In genomic region chr12:68440068-68440581, GRCh38 we compare ENCODE assay signal across 12 cellular contexts.
DNase-seq lines count a peak whose midpoint lies in the region; ATAC-seq and TF ChIP-seq lines count a peak whose summit lies in the region.
"Had no signal": no experiment of that assay in that cellular context is flagged by ENCODE, and none has a peak within 500 bp of the region (broad histone marks: within the 10 kb centered on the region; RNA-seq: fewer than 3 reads in every experiment).

No MANE protein-coding gene starts in this region.

- H3K4ac ChIP-seq in mesenchymal stem cell (ENCODE audit: low read depth in 1 of 2, low read length in 2 of 2), result no peak overlapping the region

- peaks cover 17% of the 10 kb centered on the region for H3K9me3 Mint-ChIP-seq in Caco-2 (ENCODE audit: unreplicated experiment)
- H3K9me3 Mint-ChIP-seq in effector memory CD8-positive, alpha-beta T cell, result peaks cover 6 to 8% of the 10 kb centered on the region in 2 donors

- TF ChIP-seq CTCF in Caco-2 (IDR thresholded peaks at IDR 0.05; ENCODE audit: insufficient read depth in 1 of 2, low read depth in 1 of 2, low read length in 1 of 2, severe bottlenecking in 1 of 2, unreplicated experiment in 1 of 2) (no peak), PC-3 (conservative IDR thresholded peaks at IDR 0.05; ENCODE audit: low read depth, low read length) (no peak)

- no peak overlapping the region for H2BK15ac ChIP-seq in mesenchymal stem cell (ENCODE audit: low read depth, poor library complexity, severe bottlenecking)

- no peak overlapping the region for H3K4me2 ChIP-seq in PC-3 (ENCODE audit: low read length)
- H3K4me2 ChIP-seq in mesenchymal stem cell (ENCODE audit: low read length, poor library complexity, severe bottlenecking), result no peak overlapping the region

- H3K27ac ChIP-seq in PC-3 (ENCODE audit: low read length) (no peak overlapping the region), mesenchymal stem cell (ENCODE audit: low read length, poor library complexity, severe bottlenecking) (peak overlapping the region; percentile 1)

- WGBS in mesenchymal stem cell, result 45% methylated on average over 4 of the region's 5 CpGs

- H3K9ac ChIP-seq in PC-3 (ENCODE audit: low read length), result no peak overlapping the region
- H3K9ac ChIP-seq in mesenchymal stem cell (ENCODE audit: low read length), result peak overlapping the region; percentile 9

- no peak overlapping the region for H3K23ac ChIP-seq in mesenchymal stem cell (ENCODE audit: low read length in 2 of 2)

- H2AK5ac ChIP-seq in mesenchymal stem cell (ENCODE audit: low read length, severe bottlenecking), result no peak overlapping the region

- ATAC-seq in PC-3 (peak; percentile 10; the same call in 1 of the 2 replicates), HG02623 (IDR thresholded peaks at IDR 0.05; ENCODE audit: unreplicated experiment) (no peak)
- ATAC-seq in effector memory CD8-positive, alpha-beta T cell (replicated peaks), result peak; percentile 66

- DNase-seq in Caco-2, result no peak
- peak; percentile 50 for DNase-seq in PC-3
- no peak for DNase-seq in effector memory CD8-positive, alpha-beta T cell
- DNase-seq in mesenchymal stem cell, result peak; percentile 50
- no peak for DNase-seq in NCI-H1930 (lab: John Stamatoyannopoulos, UW)
- DNase-seq in amniotic stem cell (lab: John Stamatoyannopoulos, UW), result no peak
- DNase-seq in stimulated activated CD4-positive, alpha-beta T cell treated with anti-CD3 and anti-CD28 coated beads, Interleukin-4, amount 100 ng/mL, for 1 hour, result no peak
- DNase-seq: BE2C, GDM1, NCI-H1105, NCI-H69 had no signal

- POLR2A ChIA-PET in Caco-2 (lab: Charles Lee) (interaction anchor here (1.0 kb wide), 2 partner anchors 11 to 170 kb away, joined by 3 to 10 read pairs; partner anchors contain the start of gene RAP1B), PC-3 (lab: Charles Lee; ENCODE audit: unreplicated experiment) (no interaction called here)

- no peaks in the 10 kb centered on the region for H3K79me2 ChIP-seq in PC-3 (ENCODE audit: low read length)

- BruUV-seq in Caco-2 (replicated peaks; lab: Mats Ljungman, UMichigan) (no TSS peak), PC-3 (replicated peaks; lab: Mats Ljungman, UMichigan) (no TSS peak)

- peaks cover 15% of the 10 kb centered on the region for H3K36me3 Mint-ChIP-seq in Caco-2 (ENCODE audit: insufficient read depth, unreplicated experiment)
- H3K36me3 Mint-ChIP-seq in effector memory CD8-positive, alpha-beta T cell (ENCODE audit: insufficient read depth), result peaks cover 29% of the 10 kb centered on the region

- H3K79me1 ChIP-seq in mesenchymal stem cell (replicated peaks; ENCODE audit: low read length, poor library complexity, severe bottlenecking), result no peaks in the 10 kb centered on the region

- intact Hi-C loops in Caco-2 (cut with micrococcal nuclease; ENCODE audit: unreplicated experiment) (no loop called here), PC-3 (cut with micrococcal nuclease) (no loop called here)

- H3K36me3 ChIP-seq in Caco-2 (ENCODE audit: control insufficient read depth, insufficient read depth, low read length) (no peaks in the 10 kb centered on the region), PC-3 (ENCODE audit: low read depth, low read length) (no peaks in the 10 kb centered on the region), mesenchymal stem cell (ENCODE audit: control insufficient read depth in 1 of 2, insufficient read depth in 2 of 2, low read depth in 1 of 2, low read length in 2 of 2) (no peaks in the 10 kb centered on the region)
- H3K36me3 ChIP-seq: BE2C had no signal

- no peaks in the 10 kb centered on the region for H3K27me3 Mint-ChIP-seq in Caco-2 (ENCODE audit: insufficient read depth, unreplicated experiment)
- H3K27me3 Mint-ChIP-seq in effector memory CD8-positive, alpha-beta T cell, result no peaks in the 10 kb centered on the region

- H3K27ac Mint-ChIP-seq in Caco-2 (ENCODE audit: unreplicated experiment), result peak overlapping the region; percentile 56
- H3K27ac Mint-ChIP-seq in effector memory CD8-positive, alpha-beta T cell, result peak overlapping the region in 1 of 2 donors; percentile 90

- H3K4me3 ChIP-seq in Caco-2 (ENCODE audit: low read depth, low read length), result no peak overlapping the region
- H3K4me3 ChIP-seq in PC-3 (ENCODE audit: low read length), result no peak overlapping the region
- no peak overlapping the region for H3K4me3 ChIP-seq in mesenchymal stem cell (ENCODE audit: insufficient read depth in 1 of 2, low read depth in 1 of 2, low read length in 2 of 2)

- H2AFZ ChIP-seq in PC-3 (ENCODE audit: low read length), result peak overlapping the region; percentile 44; the same call in 1 of the 2 replicates
- peak overlapping the region; percentile 63 for H2AFZ ChIP-seq in mesenchymal stem cell (ENCODE audit: low read depth, low read length)

- H3K27me3 ChIP-seq in Caco-2 (replicated peaks; ENCODE audit: control insufficient read depth, insufficient read depth, low read length) (no peaks in the 10 kb centered on the region), PC-3 (ENCODE audit: low read length) (no peaks in the 10 kb centered on the region), mesenchymal stem cell (ENCODE audit: control insufficient read depth in 1 of 2, insufficient read depth in 1 of 2, low read length in 2 of 2) (no peaks in the 10 kb centered on the region)
- H3K27me3 ChIP-seq: BE2C had no signal

- H4K20me1 ChIP-seq in PC-3 (ENCODE audit: low read length), result no peaks in the 10 kb centered on the region

- no peak overlapping the region for H4K91ac ChIP-seq in mesenchymal stem cell (ENCODE audit: low read length)

- no peak overlapping the region for H2BK5ac ChIP-seq in mesenchymal stem cell (ENCODE audit: low read depth, low read length, poor library complexity, severe bottlenecking)

- H3K18ac ChIP-seq in mesenchymal stem cell (ENCODE audit: low read depth in 1 of 2, low read length in 2 of 2), result peak overlapping the region in 1 of 2 experiments; percentile 62

- no peak overlapping the region for H3K4me3 Mint-ChIP-seq in Caco-2 (ENCODE audit: unreplicated experiment)
- H3K4me3 Mint-ChIP-seq in effector memory CD8-positive, alpha-beta T cell, result peak overlapping the region; percentile 25 to 68

- H3K9me3 ChIP-seq in Caco-2, result peaks cover 14% of the 10 kb centered on the region
- no peaks in the 10 kb centered on the region; the same call in 1 of the 2 replicates for H3K9me3 ChIP-seq in PC-3 (ENCODE audit: low read length)
- H3K9me3 ChIP-seq in mesenchymal stem cell (ENCODE audit: control insufficient read depth, low read length), result peaks cover 21% of the 10 kb centered on the region
- H3K9me3 ChIP-seq: BE2C had no signal

- no peaks in the 10 kb centered on the region for H3F3A ChIP-seq in PC-3 (ENCODE audit: low read length, unreplicated experiment)

- no peak overlapping the region for H4K8ac ChIP-seq in mesenchymal stem cell (ENCODE audit: low read length)

- H2BK120ac ChIP-seq in mesenchymal stem cell (ENCODE audit: low read depth, low read length), result no peak overlapping the region

- CTCF ChIA-PET in Caco-2 (lab: Charles Lee) (interaction anchor here (0.6 to 0.8 kb wide), 3 partner anchors 81 to 165 kb away, joined by 4 to 6 read pairs (median 4); no protein-coding TSS in a partner anchor), PC-3 (lab: Charles Lee) (no interaction called here)

- H3K4me1 Mint-ChIP-seq in Caco-2 (ENCODE audit: low read depth, unreplicated experiment), result peaks cover 43% of the 10 kb centered on the region
- H3K4me1 Mint-ChIP-seq in effector memory CD8-positive, alpha-beta T cell (ENCODE audit: low read depth in 2 of 2), result peaks cover 46 to 55% of the 10 kb centered on the region in 2 donors

- peaks cover 15% of the 10 kb centered on the region for H3K4me1 ChIP-seq in Caco-2
- H3K4me1 ChIP-seq in PC-3 (ENCODE audit: insufficient read depth, low read length), result peaks cover 21% of the 10 kb centered on the region
- peaks cover 2% of the 10 kb centered on the region for H3K4me1 ChIP-seq in mesenchymal stem cell (ENCODE audit: control insufficient read depth, insufficient read depth, low read depth, low read length)
- H3K4me1 ChIP-seq: BE2C had no signal

- H2BK12ac ChIP-seq in mesenchymal stem cell (ENCODE audit: low read length in 2 of 2), result peak overlapping the region in 1 of 2 experiments; percentile 52

- no peak overlapping the region for H3K14ac ChIP-seq in mesenchymal stem cell (ENCODE audit: low read length in 2 of 2)

- H3K9me2 ChIP-seq in PC-3 (replicated peaks; ENCODE audit: low read length), result no peaks in the 10 kb centered on the region

Comparison
In these comparisons a context has a peak if more than half of its experiments do, and no peak if none do; other contexts are left out.
1. DNase-seq: peak in PC-3 (single experiment) and mesenchymal stem cell (single experiment); none in Caco-2 (0 of 2), effector memory CD8-positive, alpha-beta T cell (0 of 3), NCI-H1930 (0 of 2), amniotic stem cell (single experiment) and stimulated activated CD4-positive, alpha-beta T cell treated with anti-CD3 and anti-CD28 coated beads, Interleukin-4, amount 100 ng/mL, for 1 hour (single experiment).